ENCODE assay signal across 21 cellular contexts in genomic region chr5:87147441-87147840, GRCh38.
DNase-seq lines count a peak whose midpoint lies in the region; ATAC-seq and TF ChIP-seq lines count a peak whose summit lies in the region.
"Had no signal": no experiment of that assay in that cellular context is flagged by ENCODE, and none has a peak within 500 bp of the region (broad histone marks: within the 10 kb centered on the region; RNA-seq: fewer than 3 reads in every experiment).

No MANE protein-coding gene starts in this region.

- no peak for TF ChIP-seq CTCF in AG10803 (conservative IDR thresholded peaks at IDR 0.05; ENCODE audit: low read length)
- no peak for TF ChIP-seq CTCF in HFFc6 (IDR thresholded peaks at IDR 0.05)
- TF ChIP-seq CTCF in endodermal cell (conservative IDR thresholded peaks at IDR 0.05): no peak

- H3K27ac Mint-ChIP-seq in HFFc6 (peak overlapping the region; percentile 70), endodermal cell (peak overlapping the region; percentile 58)
- H3K27ac Mint-ChIP-seq: CD4-positive, alpha-beta T cell had no signal

- H3K27ac ChIP-seq in endodermal cell (ENCODE audit: low read depth, low read length): no peak overlapping the region
- no peak overlapping the region for H3K27ac ChIP-seq in right cardiac atrium (ENCODE audit: low read length)

- intact Hi-C loops in right cardiac atrium (cut with DNase I): no loop called here

- H3K36me3 Mint-ChIP-seq in HFFc6 (ENCODE audit: low read depth) (peaks cover 25% of the 10 kb centered on the region; the same call in 1 of the 2 replicates), endodermal cell (ENCODE audit: low read depth) (no peaks in the 10 kb centered on the region)

- H3K9ac ChIP-seq in endodermal cell (ENCODE audit: extremely low read depth, low read length, poor library complexity, severe bottlenecking): no peak overlapping the region

- H3K9me3 Mint-ChIP-seq in HFFc6 (peaks cover 12% of the 10 kb centered on the region; the same call in 1 of the 2 replicates), endodermal cell (peaks cover 2% of the 10 kb centered on the region)

- H3K4me3 Mint-ChIP-seq in HFFc6: no peak overlapping the region
- no peak overlapping the region for H3K4me3 Mint-ChIP-seq in endodermal cell
- H3K4me3 Mint-ChIP-seq: CD4-positive, alpha-beta T cell had no signal

- no peak overlapping the region for H3K4me3 ChIP-seq in AG10803 (ENCODE audit: low read length)
- no peak overlapping the region for H3K4me3 ChIP-seq in endodermal cell (ENCODE audit: low read length)
- H3K4me3 ChIP-seq in right cardiac atrium (ENCODE audit: low read length): no peak overlapping the region

- H3K9me3 ChIP-seq in endodermal cell (ENCODE audit: control insufficient read depth, low read length) (no peaks in the 10 kb centered on the region), right cardiac atrium (ENCODE audit: control insufficient read depth, low read length) (no peaks in the 10 kb centered on the region)

- H3K27me3 ChIP-seq in endodermal cell (ENCODE audit: control insufficient read depth, insufficient read depth, low read length, poor library complexity, severe bottlenecking) (no peaks in the 10 kb centered on the region), right cardiac atrium (ENCODE audit: control insufficient read depth, insufficient read depth) (no peaks in the 10 kb centered on the region)

- H3K4me1 ChIP-seq in endodermal cell (ENCODE audit: control insufficient read depth, insufficient read depth, low read length) (no peaks in the 10 kb centered on the region), right cardiac atrium (ENCODE audit: control insufficient read depth, insufficient read depth, low read length) (no peaks in the 10 kb centered on the region)

- H3K27me3 Mint-ChIP-seq in HFFc6 (ENCODE audit: insufficient read depth) (peaks cover 2% of the 10 kb centered on the region; the same call in 1 of the 2 replicates), endodermal cell (ENCODE audit: insufficient read depth) (no peaks in the 10 kb centered on the region)
- H3K27me3 Mint-ChIP-seq: CD4-positive, alpha-beta T cell had no signal

- H3K4me1 Mint-ChIP-seq in HFFc6 (ENCODE audit: low read depth) (peaks cover 79% of the 10 kb centered on the region), endodermal cell (peaks cover 13% of the 10 kb centered on the region)

- peak; percentile 34 for DNase-seq in AG10803 (ENCODE audit: low read depth)
- DNase-seq in HFFc6: peak; percentile 32
- no peak for DNase-seq in endodermal cell
- DNase-seq in kidney tubule cell (ENCODE audit: low spot score): peak; percentile 35
- DNase-seq in right cardiac atrium: no peak
- DNase-seq in A172 (ENCODE audit: low spot score): no peak
- DNase-seq: 8988T; CD4-positive, alpha-beta T cell; DMS53; H7; Kasumi-1; NCI-H1092 treated with DMSO at 0.1 percent for 48 hours; NCI-H146; NCI-H2029 treated with DMSO at 0.1 percent for 48 hours; NCI-H2171 treated with DMSO at 0.1 percent for 48 hours; NCI-H446 treated with DMSO at 0.1 percent for 48 hours; NCI-H69; NK-92 treated with Interleukin-12 subunit alpha and Interleukin-12 subunit beta, amount 100 ng/mL, for 24 hours had no signal

- no peak for ATAC-seq in HG03432 (IDR thresholded peaks at IDR 0.05; ENCODE audit: unreplicated experiment)
- ATAC-seq in right cardiac atrium: no peak
- no peak for ATAC-seq in GM21576 (IDR thresholded peaks at IDR 0.05; ENCODE audit: unreplicated experiment)
- ATAC-seq: Right ventricle myocardium inferior had no signal

- no peaks in the 10 kb centered on the region for H3K36me3 ChIP-seq in endodermal cell (ENCODE audit: control insufficient read depth, insufficient read depth, low read length)

Comparison
In these comparisons a context has a peak if more than half of its experiments do, and no peak if none do; other contexts are left out.
1. DNase-seq: peak in AG10803 (single experiment), HFFc6 (single experiment) and kidney tubule cell (single experiment); none in endodermal cell (single experiment), right cardiac atrium (0 of 3) and A172 (single experiment).